In genomic region chr5:119897537-119898370, GRCh38 we compare ENCODE assay signal across 22 cellular contexts.
"Had no signal": no experiment of that assay in that cellular context is flagged by ENCODE, and none has a peak within 500 bp of the region (broad histone marks: within the 10 kb centered on the region; RNA-seq: fewer than 3 reads in every experiment).

No MANE protein-coding gene starts in this region.

- H3K27ac ChIP-seq: colonic mucosa, esophagus squamous epithelium, left lung, pancreas, psoas muscle, right atrium auricular region, suprapubic skin, transverse colon had no signal

- ATAC-seq: activated CD4-positive, alpha-beta T cell treated with anti-CD3 and anti-CD28 coated beads for 36 hours; activated T-cell treated with anti-CD3 and anti-CD28 coated beads, Interleukin-2, amount 50 U/mL, for 4 hours; left lung; natural killer cell treated with Interleukin-12 subunit alpha and Interleukin-12 subunit beta and Interleukin-15 and Interleukin-18, amount 100 ng/mL, for 72 hours; pancreas; psoas muscle; stimulated activated naive CD8-positive, alpha-beta T cell treated with anti-CD3 and anti-CD28 coated beads, Interleukin-15, amount 100 ng/mL, for 72 hours had no signal

- H3K36me3 ChIP-seq: colonic mucosa, esophagus squamous epithelium, left lung, pancreas, right atrium auricular region, suprapubic skin, transverse colon had no signal

- H3K27me3 ChIP-seq: colonic mucosa, esophagus squamous epithelium, left lung, pancreas, right atrium auricular region, suprapubic skin, transverse colon had no signal

- H3K9me3 ChIP-seq: colonic mucosa, esophagus squamous epithelium, left lung, pancreas, psoas muscle, right atrium auricular region, suprapubic skin, transverse colon had no signal

- H3K4me3 ChIP-seq: colonic mucosa, esophagus squamous epithelium, left lung, pancreas, psoas muscle, right atrium auricular region, suprapubic skin, transverse colon had no signal

- H3K4me1 ChIP-seq: colonic mucosa, esophagus squamous epithelium, pancreas, psoas muscle, right atrium auricular region, suprapubic skin had no signal

- DNase-seq: activated B cell treated with CpG ODN at 0.5 μM for 24 hours; activated CD4-positive, alpha-beta T cell treated with anti-CD3 and anti-CD28 coated beads for 36 hours; activated CD4-positive, alpha-beta T cell treated with anti-CD3 and anti-CD28 coated beads, Interleukin-2, amount 50 U/mL, for 4 hours; activated CD8-positive, alpha-beta memory T cell treated with anti-CD3 and anti-CD28 coated beads for 24 hours; activated CD8-positive, alpha-beta memory T cell treated with anti-CD3 and anti-CD28 coated beads, Interleukin-2, amount 50 U/mL, for 4 hours; activated naive CD4-positive, alpha-beta T cell; activated naive CD8-positive, alpha-beta T cell treated with anti-CD3 and anti-CD28 coated beads for 36 hours; activated T-cell treated with anti-CD3 and anti-CD28 coated beads, Interleukin-2, amount 50 U/mL, for 4 hours; amniotic stem cell; esophagus squamous epithelium; left lung; midbrain; pancreas; psoas muscle; stimulated activated CD4-positive, alpha-beta T cell treated with anti-CD3 and anti-CD28 coated beads, Interleukin-4, amount 100 ng/mL, for 24 hours; stimulated activated naive CD8-positive, alpha-beta T cell treated with anti-CD3 and anti-CD28 coated beads, Interleukin-15, amount 100 ng/mL, for 72 hours; T-helper 1 cell; transverse colon had no signal
